In genomic region chr20:20554951-20555350, GRCh38 we compare ENCODE assay signal across 27 cellular contexts.
"Had no signal": no experiment of that assay in that cellular context is flagged by ENCODE, and none has a peak within 500 bp of the region (broad histone marks: within the 10 kb centered on the region; RNA-seq: fewer than 3 reads in every experiment).

No MANE protein-coding gene starts in this region.

- H3K27ac ChIP-seq: stomach, suprapubic skin, testis, thoracic aorta, thyroid gland, tibial artery, tibial nerve, transverse colon, upper lobe of left lung, upper lobe of right lung, uterus, vagina had no signal

- H3K36me3 ChIP-seq: thoracic aorta, thyroid gland, uterus had no signal

- H3K4me3 ChIP-seq: stomach, suprapubic skin, testis, thoracic aorta, thyroid gland, tibial artery, tibial nerve, transverse colon, upper lobe of left lung, upper lobe of right lung, uterus, vagina had no signal

- DNase-seq: stimulated activated CD4-positive, alpha-beta T cell treated with anti-CD3 and anti-CD28 coated beads, Interleukin-2, amount 100 ng/mL, for 48 hours; stimulated activated CD4-positive, alpha-beta T cell treated with anti-CD3 and anti-CD28 coated beads, Interleukin-4, amount 100 ng/mL, for 1 hour; stimulated activated CD4-positive, alpha-beta T cell treated with anti-CD3 and anti-CD28 coated beads, Interleukin-4, amount 100 ng/mL, for 24 hours; stimulated activated CD4-positive, alpha-beta T cell treated with anti-CD3 and anti-CD28 coated beads, Interleukin-4, amount 100 ng/mL, for 4 hours; stimulated activated CD8-positive, alpha-beta memory T cell treated with anti-CD3 and anti-CD28 coated beads, Interleukin-4, amount 100 ng/mL, for 48 hours; stimulated activated naive B cell treated with anti-CD40 and anti-IgM and Interleukin-4, amounts not matched to agents 10 μg/mL and 1 μg/mL and 100 μg/mL, for 72 hours; stimulated activated naive CD4-positive, alpha-beta T cell; stimulated activated naive CD4-positive, alpha-beta T cell treated with Interleukin-2 at 50 U/mL for 16 hours; stimulated activated naive CD8-positive, alpha-beta T cell treated with anti-CD3 and anti-CD28 coated beads, Interleukin-15, amount 100 ng/mL, for 72 hours; stimulated activated naive CD8-positive, alpha-beta T cell treated with anti-CD3 and anti-CD28 coated beads, Interleukin-15, Interleukin-2, amounts not matched to agents 100 U/mL and 50 U/mL, for 24 hours; stomach; substantia nigra; testis; thyroid gland; tibial artery; transverse colon; trophoblast cell; upper lobe of left lung; upper lobe of right lung; uterus had no signal

- FAIRE-seq: urothelium cell line had no signal

- H3K27me3 ChIP-seq: stomach, suprapubic skin, testis, thyroid gland, tibial artery, tibial nerve, transverse colon, upper lobe of left lung, upper lobe of right lung, uterus, vagina had no signal

- H3K9me3 ChIP-seq: stomach, suprapubic skin, testis, thoracic aorta, thyroid gland, tibial artery, tibial nerve, transverse colon, upper lobe of left lung, upper lobe of right lung, uterus, vagina had no signal

- ATAC-seq: stimulated activated effector memory CD8-positive, alpha-beta T cell treated with anti-CD3 and anti-CD28 coated beads, Interleukin-12 subunit alpha, Interleukin-12 subunit beta, amount 100 ng/mL, for 72 hours; stimulated activated memory B cell treated with anti-CD40 and anti-IgM and Interleukin-4, amounts not matched to agents 10 μg/mL and 1 μg/mL and 100 μg/mL, for 72 hours; stimulated activated naive B cell treated with anti-CD40 and anti-IgM and Interleukin-4, amounts not matched to agents 10 μg/mL and 1 μg/mL and 100 μg/mL, for 72 hours; stimulated activated naive CD8-positive, alpha-beta T cell treated with anti-CD3 and anti-CD28 coated beads, Interleukin-15, amount 100 ng/mL, for 72 hours; stimulated activated naive CD8-positive, alpha-beta T cell treated with anti-CD3 and anti-CD28 coated beads, Interleukin-15, Interleukin-2, amounts not matched to agents 100 U/mL and 50 U/mL, for 24 hours; upper lobe of right lung had no signal

- H3K4me1 ChIP-seq: testis, thyroid gland, tibial artery, tibial nerve, upper lobe of right lung, uterus, vagina had no signal
